In the genomic region with DNA sequence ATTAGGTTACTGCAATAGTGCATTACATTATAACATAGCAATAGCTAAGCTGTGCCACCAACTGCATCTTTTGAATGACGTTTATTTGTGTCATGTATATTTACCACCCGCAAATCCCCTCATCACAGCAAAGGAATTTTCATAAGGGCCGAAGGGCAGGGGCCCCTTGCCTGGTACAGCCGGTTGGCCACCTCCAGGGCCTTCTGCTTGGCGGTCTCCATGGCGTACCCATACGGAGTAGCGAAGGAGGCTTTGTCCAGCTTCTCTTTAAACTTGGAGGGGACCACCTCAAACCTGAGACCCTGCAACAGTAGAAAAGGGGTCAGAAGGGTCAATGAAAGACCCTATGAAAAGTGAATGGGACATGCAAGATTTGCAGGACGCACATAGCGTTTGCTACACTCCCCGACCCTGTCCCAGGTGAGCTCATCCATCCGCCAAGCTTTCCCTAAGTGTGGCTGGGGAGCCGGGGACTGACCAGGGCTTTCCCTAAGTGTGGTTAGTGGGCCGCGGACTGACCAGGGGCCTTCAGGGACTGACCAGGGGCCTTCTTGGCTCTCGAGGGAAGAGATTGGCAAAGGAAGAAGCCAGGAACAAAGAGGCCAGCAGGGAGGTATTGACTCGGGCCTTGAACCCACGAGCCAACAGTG, we compare ENCODE assay signal across 15 cellular contexts. TPM values are rescaled to one million over a fixed set of nuclear protein-coding genes. Genes with fewer than 3 reads are reported as not detected.
DNase-seq lines count a peak whose midpoint lies in the region; ATAC-seq and TF ChIP-seq lines count a peak whose summit lies in the region.
"Had no signal": no experiment of that assay in that cellular context is flagged by ENCODE, and none has a peak within 500 bp of the region (broad histone marks: within the 10 kb centered on the region; RNA-seq: fewer than 3 reads in every experiment).

No MANE protein-coding gene starts in this region.

- TF ChIP-seq POLR2A in ovary (IDR thresholded peaks at IDR 0.05), result no peak

- WGBS in ovary, 3 donors, result 97% methylated on average over 18 of the region's 18 CpGs

- peaks cover 0 to 3% of the 10 kb centered on the region in 2 donors for H3K9me3 ChIP-seq in ovary

- intact Hi-C loops in ovary (cut with DNase I), result no loop called here

- no peak for TF ChIP-seq EP300 in ovary (IDR thresholded peaks at IDR 0.05)

- no peaks in the 10 kb centered on the region for H3K4me1 ChIP-seq in ovary (ENCODE audit: insufficient read depth)

- no peak overlapping the region for H3K4me3 ChIP-seq in coronary artery
- no peak overlapping the region for H3K4me3 ChIP-seq in ovary
- H3K4me3 ChIP-seq: SK-N-MC had no signal

- H3K27me3 ChIP-seq in ovary, result no peaks in the 10 kb centered on the region

- TF ChIP-seq CTCF in coronary artery (IDR thresholded peaks at IDR 0.05), result no peak
- TF ChIP-seq CTCF in ovary (IDR thresholded peaks at IDR 0.05), result no peak

- no peak for ATAC-seq in GM18517 (IDR thresholded peaks at IDR 0.05; ENCODE audit: unreplicated experiment)
- ATAC-seq: activated naive CD8-positive, alpha-beta T cell treated with anti-CD3 and anti-CD28 coated beads, Interleukin-2, amount 50 U/mL, for 24 hours had no signal

- DNase-seq in stimulated activated CD4-positive, alpha-beta T cell treated with anti-CD3 and anti-CD28 coated beads, Interleukin-4, amount 100 ng/mL, for 24 hours, result peak; percentile 1
- no peak for DNase-seq in stimulated activated CD4-positive, alpha-beta T cell treated with anti-CD3 and anti-CD28 coated beads, Interleukin-2, amount 100 ng/mL, for 24 hours
- DNase-seq in coronary artery (ENCODE audit: low spot score), result peak; percentile 66
- DNase-seq in ovary, result peak in 3 of 5 donors; percentile 5 to 21 (median 6)
- DNase-seq in kidney tubule cell (ENCODE audit: low spot score), result no peak
- DNase-seq in NCI-H1092 (lab: John Stamatoyannopoulos, UW), result no peak
- DNase-seq: activated naive CD8-positive, alpha-beta T cell treated with anti-CD3 and anti-CD28 coated beads, Interleukin-2, amount 50 U/mL, for 24 hours; EL; foreskin melanocyte; kidney glomerular epithelial cell; MM.1S; NCI-H187 treated with DMSO at 0.1 percent for 48 hours; NCI-H2227 treated with DMSO at 0.1 percent for 48 hours had no signal

- H3K27ac ChIP-seq in coronary artery, result no peak overlapping the region
- no peak overlapping the region for H3K27ac ChIP-seq in ovary
- H3K27ac ChIP-seq: SK-N-MC had no signal

- H3K36me3 ChIP-seq in ovary, result no peaks in the 10 kb centered on the region

RNA-seq across cellular contexts. Expression of gene ASMTL, which starts 10.6 kb away (rescaled TPM):
- total RNA-seq in ovary, result 10 to 100 TPM; 23.1 to 48.9 (median 40.7) TPM
- polyA plus RNA-seq in ovary, result 10 to 100 TPM; 21.3 to 45.4 TPM

RNA-seq across cellular contexts. Expression of gene SLC25A6, which starts 50.2 kb away (rescaled TPM):
- total RNA-seq in ovary, result 100 to 1,000 TPM; 473 to 630 (median 519) TPM
- 100 to 1,000 TPM; 105 to 703 TPM for polyA plus RNA-seq in ovary

Comparison
In these comparisons a context has a peak if more than half of its experiments do, and no peak if none do; other contexts are left out.
1. DNase-seq: peak in stimulated activated CD4-positive, alpha-beta T cell treated with anti-CD3 and anti-CD28 coated beads, Interleukin-4, amount 100 ng/mL, for 24 hours (single experiment), coronary artery (single experiment) and ovary (3 of 5); none in stimulated activated CD4-positive, alpha-beta T cell treated with anti-CD3 and anti-CD28 coated beads, Interleukin-2, amount 100 ng/mL, for 24 hours (0 of 2), kidney tubule cell (single experiment) and NCI-H1092 (single experiment).